Comparison of ENCODE assay signal across 16 cellular contexts in the genomic region with DNA sequence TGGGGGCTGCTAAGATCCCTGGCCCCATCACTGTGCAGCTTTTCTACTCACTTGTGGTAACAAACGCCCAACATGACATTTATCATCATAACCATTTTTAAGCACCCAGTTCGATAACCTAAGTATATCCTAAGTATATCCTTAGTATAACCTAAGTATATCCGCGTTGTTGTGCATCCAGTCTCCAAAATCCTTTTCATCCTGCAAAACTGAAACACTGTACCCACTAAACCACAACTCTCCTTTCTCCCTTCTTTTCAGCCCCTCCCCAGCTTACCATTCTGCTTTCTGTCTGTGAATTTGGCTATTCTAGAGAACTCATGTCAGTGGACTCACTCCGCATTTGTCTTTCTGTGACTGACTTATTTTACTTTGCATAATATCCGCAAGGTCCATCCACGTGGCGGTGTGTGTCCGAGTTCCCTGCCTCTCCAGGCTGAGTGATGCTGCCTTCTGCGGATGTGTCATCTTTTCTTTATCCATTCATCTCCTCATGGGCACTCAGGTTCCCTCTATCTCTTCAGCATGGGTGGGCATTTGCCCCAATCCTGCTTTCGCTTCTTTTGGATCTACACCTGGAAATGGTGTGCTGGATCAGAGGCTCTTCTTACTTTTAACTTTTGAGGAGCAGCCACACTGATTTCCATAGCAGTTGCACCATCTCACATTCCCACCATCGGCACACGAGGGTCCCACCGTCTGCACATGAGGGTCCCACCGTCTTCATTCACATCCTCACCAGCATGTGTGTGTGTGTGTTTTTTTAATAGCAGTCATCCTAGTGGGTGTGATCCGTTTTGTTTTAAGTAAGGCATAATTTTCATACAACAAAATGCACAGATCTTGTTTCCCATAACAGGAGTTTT.
DNase-seq lines count a peak whose midpoint lies in the region; ATAC-seq, FAIRE-seq and TF ChIP-seq lines count a peak whose summit lies in the region.
"Had no signal": no experiment of that assay in that cellular context is flagged by ENCODE, and none has a peak within 500 bp of the region (broad histone marks: within the 10 kb centered on the region; RNA-seq: fewer than 3 reads in every experiment).

No MANE protein-coding gene starts in this region.

- peak overlapping the region; percentile 49 for H3K4me3 Mint-ChIP-seq in activated naive CD4-positive, alpha-beta T cell treated with anti-CD3 and anti-CD28 coated beads, Interleukin-2, amount 50 U/mL, for 24 hours
- H3K4me3 Mint-ChIP-seq: brain; dendritic cell treated with granulocyte-macrophage colony-stimulating factor and Interleukin-4, amounts not matched to agents 40 ng/mL and 50 ng/mL, for 4 days had no signal

- no peaks in the 10 kb centered on the region for H4K20me1 ChIP-seq in keratinocyte (ENCODE audit: control insufficient read depth, extremely low read depth, insufficient read depth, low read length)

- peak overlapping the region; percentile 64 for H3K4me2 ChIP-seq in keratinocyte (ENCODE audit: control insufficient read depth, extremely low read depth, insufficient read depth, low read depth, low read length)
- H3K4me2 ChIP-seq: SK-N-SH had no signal

- H3K9ac ChIP-seq in keratinocyte (ENCODE audit: control insufficient read depth, extremely low read depth, insufficient read depth, low read length), result peak overlapping the region; percentile 22
- H3K9ac ChIP-seq: SK-N-SH had no signal

- FAIRE-seq in keratinocyte (lab: Jason Lieb, UNC) (no peak), urothelium cell line (lab: Jason Lieb, UNC) (peak; percentile 78)
- FAIRE-seq: GM12892 had no signal

- dilution Hi-C loops in keratinocyte (cut with MboI; ENCODE audit: extremely low pct_ligation_motif_present, low sequenced_read_pairs), result no loop called here

- H3K27ac Mint-ChIP-seq in activated naive CD4-positive, alpha-beta T cell treated with anti-CD3 and anti-CD28 coated beads, Interleukin-2, amount 50 U/mL, for 24 hours, result peak overlapping the region; percentile 35
- H3K27ac Mint-ChIP-seq: brain; dendritic cell treated with granulocyte-macrophage colony-stimulating factor and Interleukin-4, amounts not matched to agents 40 ng/mL and 50 ng/mL, for 4 days had no signal

- H3K4me1 ChIP-seq in keratinocyte (ENCODE audit: control insufficient read depth, extremely low read depth, insufficient read depth, low read length), result peaks cover 10% of the 10 kb centered on the region
- no peaks in the 10 kb centered on the region for H3K4me1 ChIP-seq in aorta (ENCODE audit: control insufficient read depth in 1 of 2, insufficient read depth in 2 of 2, low read length in 2 of 2)
- H3K4me1 ChIP-seq: sigmoid colon had no signal

- POLR2A ChIA-PET in RWPE1 (lab: Yijun Ruan, JAX; ENCODE audit: low non-redundant PET), result no interaction called here

- TF ChIP-seq CTCF in RWPE1 (conservative IDR thresholded peaks at IDR 0.05; ENCODE audit: low read depth) (no peak), keratinocyte (optimal IDR thresholded peaks at IDR 0.05 in 1 of 3, IDR thresholded peaks at IDR 0.05 in 1 of 3, conservative IDR thresholded peaks at IDR 0.05 in 1 of 3; ENCODE audit: extremely low read depth in 1 of 3, insufficient read depth in 2 of 3, low read length in 3 of 3) (no peak)

- 82 to 85% methylated on average over 16 of the region's 16 CpGs for WGBS in aorta, 2 donors

- H3K36me3 Mint-ChIP-seq in activated naive CD4-positive, alpha-beta T cell treated with anti-CD3 and anti-CD28 coated beads, Interleukin-2, amount 50 U/mL, for 24 hours, result no peaks in the 10 kb centered on the region
- H3K36me3 Mint-ChIP-seq: brain had no signal

- H3K9me3 ChIP-seq in keratinocyte (ENCODE audit: control insufficient read depth, low read depth, low read length) (no peaks in the 10 kb centered on the region), aorta (ENCODE audit: control insufficient read depth, low read length) (no peaks in the 10 kb centered on the region)
- H3K9me3 ChIP-seq: sigmoid colon, SK-N-SH had no signal

- intact Hi-C loops in aorta (cut with DNase I), result no loop called here

- DNase-seq in activated naive CD4-positive, alpha-beta T cell treated with anti-CD3 and anti-CD28 coated beads, Interleukin-2, amount 50 U/mL, for 16 hours, result no peak
- DNase-seq in RWPE1 (ENCODE audit: low spot score) (no peak), keratinocyte (ENCODE audit: low read depth, low spot score) (no peak), urothelium cell line (ENCODE audit: low spot score) (no peak), NCI-H2107 treated with DMSO at 0.1 percent for 48 hours (lab: John Stamatoyannopoulos, UW; ENCODE audit: unreplicated experiment) (no peak), GM03348 (ENCODE audit: low spot score) (no peak), aorta (no peak)
- DNase-seq: DMS 273 treated with DMSO at 0.1 percent for 48 hours, GF-D8, NCI-H524, sigmoid colon, SK-N-SH had no signal

- CTCF ChIA-PET in RWPE1 (lab: Yijun Ruan, JAX), result no interaction called here

- H3K4me3 ChIP-seq in keratinocyte (ENCODE audit: control insufficient read depth in 2 of 3, extremely low read depth in 1 of 3, insufficient read depth in 2 of 3, low read depth in 1 of 3, low read length in 3 of 3) (peak overlapping the region in 1 of 3 experiments; percentile 21), aorta (ENCODE audit: low read length in 2 of 2) (no peak overlapping the region)
- H3K4me3 ChIP-seq: sigmoid colon had no signal

- H3K4me1 Mint-ChIP-seq in activated naive CD4-positive, alpha-beta T cell treated with anti-CD3 and anti-CD28 coated beads, Interleukin-2, amount 50 U/mL, for 24 hours, result peaks cover 65% of the 10 kb centered on the region

- no peaks in the 10 kb centered on the region for H3K9me3 Mint-ChIP-seq in activated naive CD4-positive, alpha-beta T cell treated with anti-CD3 and anti-CD28 coated beads, Interleukin-2, amount 50 U/mL, for 24 hours
- H3K9me3 Mint-ChIP-seq: dendritic cell treated with granulocyte-macrophage colony-stimulating factor and Interleukin-4, amounts not matched to agents 40 ng/mL and 50 ng/mL, for 4 days had no signal

- H3K27me3 ChIP-seq in keratinocyte (ENCODE audit: control insufficient read depth, extremely low read depth, insufficient read depth, low read length) (peaks cover 5% of the 10 kb centered on the region), aorta (ENCODE audit: control insufficient read depth in 1 of 2, insufficient read depth in 2 of 2, low read length in 1 of 2) (no peaks in the 10 kb centered on the region)

- no peaks in the 10 kb centered on the region for H3K79me2 ChIP-seq in keratinocyte (ENCODE audit: control insufficient read depth, insufficient read depth, low read length)

- no peak for ATAC-seq in aorta (ENCODE audit: low FRiP score)

- no peaks in the 10 kb centered on the region for H3K9me1 ChIP-seq in keratinocyte (ENCODE audit: control insufficient read depth, extremely low read depth, insufficient read depth, low read length)

- H3K27ac ChIP-seq in RWPE1 (peak overlapping the region; percentile 40; the same call in 1 of the 2 replicates), keratinocyte (ENCODE audit: control insufficient read depth, insufficient read depth, low read length) (no peak overlapping the region), aorta (ENCODE audit: low read depth in 1 of 2, low read length in 2 of 2) (no peak overlapping the region)

- no peaks in the 10 kb centered on the region for H3K27me3 Mint-ChIP-seq in activated naive CD4-positive, alpha-beta T cell treated with anti-CD3 and anti-CD28 coated beads, Interleukin-2, amount 50 U/mL, for 24 hours

- H2AFZ ChIP-seq in keratinocyte (ENCODE audit: control insufficient read depth, low read length), result peak overlapping the region; percentile 86

- H3K36me3 ChIP-seq in keratinocyte (ENCODE audit: control insufficient read depth in 2 of 2, extremely low read depth in 1 of 2, insufficient read depth in 2 of 2, low read length in 2 of 2) (no peaks in the 10 kb centered on the region), aorta (ENCODE audit: control insufficient read depth in 1 of 2, insufficient read depth in 2 of 2, low read length in 1 of 2) (no peaks in the 10 kb centered on the region)
- H3K36me3 ChIP-seq: sigmoid colon had no signal
